ENCODE assay signal across 20 cellular contexts in genomic region chr13:109671919-109672318, GRCh38.
"Had no signal": no experiment of that assay in that cellular context is flagged by ENCODE, and none has a peak within 500 bp of the region (broad histone marks: within the 10 kb centered on the region; RNA-seq: fewer than 3 reads in every experiment).

No MANE protein-coding gene starts in this region.

- ATAC-seq: left colon, left ventricle myocardium superior, sciatic nerve had no signal

- H3K27ac ChIP-seq: dorsolateral prefrontal cortex, epithelial cell of prostate, esophagus squamous epithelium, stomach had no signal

- H3K9me3 Mint-ChIP-seq: nephron had no signal

- H3K27ac Mint-ChIP-seq: nephron had no signal

- H3K4me3 ChIP-seq: dorsolateral prefrontal cortex, esophagus squamous epithelium, lung, stomach had no signal

- DNase-seq: cortex of kidney; dorsolateral prefrontal cortex; effector memory CD4-positive, alpha-beta T cell; esophagus squamous epithelium; foreskin melanocyte; head of caudate nucleus; hippocampal formation; left colon; left ventricle myocardium superior; mesendoderm; naive B cell; posterior cingulate gyrus; stimulated activated CD4-positive, alpha-beta T cell treated with anti-CD3 and anti-CD28 coated beads, Interleukin-2, amount 100 ng/mL, for 24 hours; stimulated activated naive CD4-positive, alpha-beta T cell; stomach; trophoblast cell had no signal

- H3K36me3 Mint-ChIP-seq: naive B cell had no signal

- H3K9me3 ChIP-seq: esophagus squamous epithelium, stomach had no signal

- H3K36me3 ChIP-seq: esophagus squamous epithelium, stomach had no signal

- H3K4me3 Mint-ChIP-seq: naive B cell, nephron had no signal

- H3K27me3 ChIP-seq: dorsolateral prefrontal cortex, stomach had no signal
